ENCODE assay signal across 12 cellular contexts in genomic region chrX:111352424-111352823, GRCh38. TPM values are rescaled to one million over a fixed set of nuclear protein-coding genes. Genes with fewer than 3 reads are reported as not detected.
DNase-seq lines count a peak whose midpoint lies in the region; ATAC-seq and TF ChIP-seq lines count a peak whose summit lies in the region.
"Had no signal": no experiment of that assay in that cellular context is flagged by ENCODE, and none has a peak within 500 bp of the region (broad histone marks: within the 10 kb centered on the region; RNA-seq: fewer than 3 reads in every experiment).

No MANE protein-coding gene starts in this region.

- no peaks in the 10 kb centered on the region for H3K9me3 Mint-ChIP-seq in stimulated activated naive B cell treated with anti-CD40 and anti-IgM and Interleukin-4, amounts not matched to agents 10 μg/mL and 1 μg/mL and 100 μg/mL, for 72 hours

- H3K27me3 Mint-ChIP-seq in stimulated activated naive B cell treated with anti-CD40 and anti-IgM and Interleukin-4, amounts not matched to agents 10 μg/mL and 1 μg/mL and 100 μg/mL, for 72 hours = no peaks in the 10 kb centered on the region

- H3K4me3 ChIP-seq in brain microvascular endothelial cell (ENCODE audit: low read depth, low read length) (no peak overlapping the region), lung (no peak overlapping the region)

- no peak overlapping the region for H3K27ac Mint-ChIP-seq in stimulated activated naive B cell treated with anti-CD40 and anti-IgM and Interleukin-4, amounts not matched to agents 10 μg/mL and 1 μg/mL and 100 μg/mL, for 72 hours

- no peaks in the 10 kb centered on the region for H3K4me1 ChIP-seq in lung (ENCODE audit: control insufficient read depth in 2 of 2, insufficient read depth in 2 of 2, low read length in 2 of 2)

- in situ Hi-C loops in brain microvascular endothelial cell (cut with HindIII; ENCODE audit: low pct_ligation_motif_present, low sequenced_read_pairs) = no loop called here

- H3K36me3 ChIP-seq in brain microvascular endothelial cell (replicated peaks) (no peaks in the 10 kb centered on the region), lung (ENCODE audit: control insufficient read depth in 2 of 2, insufficient read depth in 2 of 2, low read length in 2 of 2) (no peaks in the 10 kb centered on the region)
- H3K36me3 ChIP-seq: neutrophil had no signal

- no peak for TF ChIP-seq CTCF in brain microvascular endothelial cell (IDR thresholded peaks at IDR 0.05; ENCODE audit: low read depth, low read length, missing control alignments)
- no peak for TF ChIP-seq CTCF in lung (IDR thresholded peaks at IDR 0.05; ENCODE audit: control extremely low read depth, extremely low read depth)

- DNase-seq in DMS153 (lab: John Stamatoyannopoulos, UW) = peak; percentile 72
- peak; percentile 43 for DNase-seq in NCI-H1436 (lab: John Stamatoyannopoulos, UW)
- DNase-seq in brain microvascular endothelial cell = peak; percentile 1
- DNase-seq in lung (ENCODE audit: low spot score) = no peak
- DNase-seq in stimulated activated naive B cell treated with anti-CD40 and anti-IgM and Interleukin-4, amounts not matched to agents 10 μg/mL and 1 μg/mL and 100 μg/mL, for 72 hours = no peak
- DNase-seq in iPS-NIHi11 (ENCODE audit: low spot score) = no peak
- no peak for DNase-seq in hippocampal formation (lab: John Stamatoyannopoulos, UW)
- DNase-seq: activated CD4-positive, alpha-beta T cell treated with anti-CD3 and anti-CD28 coated beads, Interleukin-2, amount 50 U/mL, for 1 hour had no signal

- ATAC-seq in lung (ENCODE audit: insufficient read depth, low FRiP score) (peak; percentile 19), GM21526 (IDR thresholded peaks at IDR 0.05; ENCODE audit: low FRiP score, unreplicated experiment) (no peak)
- ATAC-seq in stimulated activated naive B cell treated with anti-CD40 and anti-IgM and Interleukin-4, amounts not matched to agents 10 μg/mL and 1 μg/mL and 100 μg/mL, for 72 hours (replicated peaks) = no peak

- no peak overlapping the region for H3K4me3 Mint-ChIP-seq in stimulated activated naive B cell treated with anti-CD40 and anti-IgM and Interleukin-4, amounts not matched to agents 10 μg/mL and 1 μg/mL and 100 μg/mL, for 72 hours

- H3K9me3 ChIP-seq in lung (ENCODE audit: control insufficient read depth in 2 of 2, insufficient read depth in 1 of 2, low read length in 1 of 2) = no peaks in the 10 kb centered on the region
- H3K9me3 ChIP-seq: neutrophil had no signal

- H3K27ac ChIP-seq in brain microvascular endothelial cell (no peak overlapping the region), lung (ENCODE audit: low read depth in 1 of 2, low read length in 1 of 2) (no peak overlapping the region)
- H3K27ac ChIP-seq: C4-2B, neutrophil had no signal

- WGBS in lung, 2 donors = 72 to 87% methylated on average over 1 of the region's 1 CpG

- no peaks in the 10 kb centered on the region for H3K36me3 Mint-ChIP-seq in stimulated activated naive B cell treated with anti-CD40 and anti-IgM and Interleukin-4, amounts not matched to agents 10 μg/mL and 1 μg/mL and 100 μg/mL, for 72 hours

- no peaks in the 10 kb centered on the region for H3K4me1 Mint-ChIP-seq in stimulated activated naive B cell treated with anti-CD40 and anti-IgM and Interleukin-4, amounts not matched to agents 10 μg/mL and 1 μg/mL and 100 μg/mL, for 72 hours

- H3K27me3 ChIP-seq in brain microvascular endothelial cell (replicated peaks) (no peaks in the 10 kb centered on the region), lung (ENCODE audit: control insufficient read depth, insufficient read depth) (peaks cover 4% of the 10 kb centered on the region)
- H3K27me3 ChIP-seq: neutrophil had no signal

RNA-seq across cellular contexts. Expression of gene DCX, which starts 59.6 kb away (rescaled TPM):
- 1 to 10 TPM in 1 of 2 donors, not detected in 1; 1.6 TPM for total RNA-seq in lung
- polyA plus RNA-seq in lung = under 1 TPM in 1 of 2 donors, not detected in 1; 0.01 TPM
- total RNA-seq: HT-29 had no signal

Comparison
In these comparisons a context has a peak if more than half of its experiments do, and no peak if none do; other contexts are left out.
1. DNase-seq: peak in DMS153 (single experiment), NCI-H1436 (single experiment) and brain microvascular endothelial cell (single experiment); none in lung (single experiment), stimulated activated naive B cell treated with anti-CD40 and anti-IgM and Interleukin-4, amounts not matched to agents 10 μg/mL and 1 μg/mL and 100 μg/mL, for 72 hours (single experiment), iPS-NIHi11 (single experiment) and hippocampal formation (0 of 2).